In the genomic region with DNA sequence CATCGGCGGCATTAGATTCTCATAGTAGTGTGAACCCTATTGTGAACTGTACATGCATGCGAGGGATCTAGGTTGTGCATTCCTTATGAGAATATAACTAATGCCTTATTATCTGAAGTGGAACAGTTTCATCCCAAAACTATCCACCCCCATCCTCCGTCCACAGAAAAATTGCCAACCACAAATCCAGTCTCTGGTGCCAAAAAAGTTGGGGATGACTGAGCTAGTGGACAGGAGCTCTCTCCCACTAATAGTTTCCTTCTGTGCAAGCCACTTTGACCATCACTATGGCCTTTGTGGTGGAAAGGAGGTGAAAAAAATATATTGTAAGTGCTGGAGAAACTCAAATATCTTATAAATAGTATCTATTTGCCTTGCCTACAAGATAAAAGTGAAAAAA, we compare ENCODE assay signal across 39 cellular contexts.
"Had no signal": no experiment of that assay in that cellular context is flagged by ENCODE, and none has a peak within 500 bp of the region (broad histone marks: within the 10 kb centered on the region; RNA-seq: fewer than 3 reads in every experiment).

No MANE protein-coding gene starts in this region.

- H3K27me3 Mint-ChIP-seq: activated naive CD4-positive, alpha-beta T cell treated with anti-CD3 and anti-CD28 coated beads, Interleukin-2, amount 10 ng/mL, durations not matched to agents 7 days and 5 days; activated naive CD8-positive, alpha-beta T cell treated with anti-CD3 and anti-CD28 coated beads for 36 hours; activated naive CD8-positive, alpha-beta T cell treated with anti-CD3 and anti-CD28 coated beads, Interleukin-2, amount 10 ng/mL, durations not matched to agents 7 days and 5 days had no signal

- H3K27me3 ChIP-seq: adrenal gland, ascending aorta, body of pancreas, brain microvascular endothelial cell, breast epithelium, cardiac muscle cell had no signal

- H3K9me3 ChIP-seq: adrenal gland, ascending aorta, body of pancreas, breast epithelium had no signal

- H3K9me3 Mint-ChIP-seq: activated naive CD4-positive, alpha-beta T cell treated with anti-CD3 and anti-CD28 coated beads for 36 hours; activated naive CD4-positive, alpha-beta T cell treated with anti-CD3 and anti-CD28 coated beads, Interleukin-2, amount 10 ng/mL, durations not matched to agents 7 days and 5 days; activated naive CD4-positive, alpha-beta T cell treated with anti-CD3 and anti-CD28 coated beads, Interleukin-2, amount 50 U/mL, for 24 hours; activated naive CD4-positive, alpha-beta T cell treated with anti-CD3 and anti-CD28 coated beads, Interleukin-2, amount 50 U/mL, for 72 hours; activated naive CD8-positive, alpha-beta T cell treated with anti-CD3 and anti-CD28 coated beads for 36 hours; activated naive CD8-positive, alpha-beta T cell treated with anti-CD3 and anti-CD28 coated beads, Interleukin-2, amount 10 ng/mL, durations not matched to agents 7 days and 5 days; activated naive CD8-positive, alpha-beta T cell treated with anti-CD3 and anti-CD28 coated beads, Interleukin-2, amount 50 U/mL, for 24 hours; activated T-cell treated with anti-CD3 and anti-CD28 coated beads, Interleukin-2, amount 50 U/mL, for 24 hours; activated T-cell treated with anti-CD3 and anti-CD28 coated beads, Interleukin-2, amount 50 U/mL, for 4 hours; activated T-cell treated with anti-CD3 and anti-CD28 coated beads, Interleukin-2, amount 50 U/mL, for 72 hours; activated T-helper 1 cell treated with anti-CD3 and anti-CD28 coated beads, Interleukin-12 subunit alpha, Interleukin-12 subunit beta, Interleukin-2, Interleukin-4 antibody, amounts not matched to agents 30 ng/mL and 10 ng/mL and 1 ng/mL, durations not matched to agents 14 hours and 24 hours and 36 hours; activated T-helper 17 cell treated with anti-CD3 and anti-CD28 coated beads, Interleukin-2, amount 50 U/mL, for 72 hours; activated T-helper 2 cell treated with anti-CD3 and anti-CD28 coated beads, Interferon-gamma antibody, Interleukin-2, Interleukin-4, amounts not matched to agents 10 μg/mL and 5 μg/mL and 100 μg/mL, durations not matched to agents 14 hours and 24 hours and 36 hours; brain had no signal

- DNase-seq: activated effector memory CD4-positive, alpha-beta T cell treated with anti-CD3 and anti-CD28 coated beads, Interleukin-2, amount 50 U/mL, for 16 hours; activated effector memory CD4-positive, alpha-beta T cell treated with Interleukin-2 at 50 U/mL for 16 hours; activated gamma-delta T cell; activated gamma-delta T cell treated with Interleukin-2 at 50 U/mL for 16 hours; activated naive CD4-positive, alpha-beta T cell; activated naive CD4-positive, alpha-beta T cell treated with anti-CD3 and anti-CD28 coated beads for 36 hours; activated naive CD4-positive, alpha-beta T cell treated with anti-CD3 and anti-CD28 coated beads, Interleukin-2, amount 10 ng/mL, durations not matched to agents 7 days and 5 days; activated naive CD4-positive, alpha-beta T cell treated with anti-CD3 and anti-CD28 coated beads, Interleukin-2, amount 50 U/mL, for 16 hours; activated naive CD4-positive, alpha-beta T cell treated with Interleukin-2 at 50 U/mL for 16 hours; activated naive CD8-positive, alpha-beta T cell treated with anti-CD3 and anti-CD28 coated beads for 36 hours; activated naive CD8-positive, alpha-beta T cell treated with anti-CD3 and anti-CD28 coated beads, Interleukin-2, amount 10 ng/mL, durations not matched to agents 7 days and 5 days; activated naive CD8-positive, alpha-beta T cell treated with anti-CD3 and anti-CD28 coated beads, Interleukin-2, amount 50 U/mL, for 24 hours; activated T-cell treated with anti-CD3 and anti-CD28 coated beads, Interleukin-2, amount 50 U/mL, for 1 hour; activated T-cell treated with anti-CD3 and anti-CD28 coated beads, Interleukin-2, amount 50 U/mL, for 24 hours; activated T-cell treated with anti-CD3 and anti-CD28 coated beads, Interleukin-2, amount 50 U/mL, for 4 hours; activated T-cell treated with anti-CD3 and anti-CD28 coated beads, Interleukin-2, amount 50 U/mL, for 48 hours; activated T-cell treated with anti-CD3 and anti-CD28 coated beads, Interleukin-2, amount 50 U/mL, for 72 hours; adrenal gland; amniotic stem cell; amygdala; anterior cingulate cortex; aorta; body of pancreas; brain microvascular endothelial cell; caudate nucleus; central memory CD4-positive, alpha-beta T cell; cerebellar nuclear complex had no signal

- H3K27ac ChIP-seq: adrenal gland, ascending aorta, body of pancreas, brain microvascular endothelial cell, breast epithelium, cardiac muscle cell had no signal

- H3K36me3 ChIP-seq: adrenal gland, ascending aorta, brain microvascular endothelial cell, breast epithelium, cardiac muscle cell had no signal

- H3K4me1 Mint-ChIP-seq: activated naive CD4-positive, alpha-beta T cell treated with anti-CD3 and anti-CD28 coated beads, Interleukin-2, amount 10 ng/mL, durations not matched to agents 7 days and 5 days; activated naive CD4-positive, alpha-beta T cell treated with anti-CD3 and anti-CD28 coated beads, Interleukin-2, amount 50 U/mL, for 24 hours; activated naive CD8-positive, alpha-beta T cell treated with anti-CD3 and anti-CD28 coated beads for 36 hours; activated naive CD8-positive, alpha-beta T cell treated with anti-CD3 and anti-CD28 coated beads, Interleukin-2, amount 10 ng/mL, durations not matched to agents 7 days and 5 days; activated naive CD8-positive, alpha-beta T cell treated with anti-CD3 and anti-CD28 coated beads, Interleukin-2, amount 50 U/mL, for 24 hours; activated T-helper 17 cell treated with anti-CD3 and anti-CD28 coated beads, Interleukin-2, amount 50 U/mL, for 72 hours; central memory CD8-positive, alpha-beta T cell had no signal

- H3K4me3 ChIP-seq: adrenal gland, ascending aorta, body of pancreas, breast epithelium, cardiac muscle cell had no signal

- H3K4me3 Mint-ChIP-seq: activated naive CD4-positive, alpha-beta T cell treated with anti-CD3 and anti-CD28 coated beads for 36 hours; activated naive CD4-positive, alpha-beta T cell treated with anti-CD3 and anti-CD28 coated beads, Interleukin-2, amount 10 ng/mL, durations not matched to agents 7 days and 5 days; activated naive CD4-positive, alpha-beta T cell treated with anti-CD3 and anti-CD28 coated beads, Interleukin-2, amount 50 U/mL, for 24 hours; activated naive CD8-positive, alpha-beta T cell; activated naive CD8-positive, alpha-beta T cell treated with anti-CD3 and anti-CD28 coated beads for 36 hours; activated naive CD8-positive, alpha-beta T cell treated with anti-CD3 and anti-CD28 coated beads, Interleukin-2, amount 10 ng/mL, durations not matched to agents 7 days and 5 days; activated naive CD8-positive, alpha-beta T cell treated with anti-CD3 and anti-CD28 coated beads, Interleukin-2, amount 50 U/mL, for 24 hours; activated T-cell treated with anti-CD3 and anti-CD28 coated beads, Interleukin-2, amount 50 U/mL, for 24 hours; activated T-cell treated with anti-CD3 and anti-CD28 coated beads, Interleukin-2, amount 50 U/mL, for 4 hours; activated T-cell treated with anti-CD3 and anti-CD28 coated beads, Interleukin-2, amount 50 U/mL, for 72 hours; activated T-helper 1 cell treated with anti-CD3 and anti-CD28 coated beads, Interleukin-12 subunit alpha, Interleukin-12 subunit beta, Interleukin-2, Interleukin-4 antibody, amounts not matched to agents 30 ng/mL and 10 ng/mL and 1 ng/mL, durations not matched to agents 14 hours and 24 hours and 36 hours; activated T-helper 17 cell treated with anti-CD3 and anti-CD28 coated beads, Interleukin-2, amount 50 U/mL, for 72 hours; brain; central memory CD8-positive, alpha-beta T cell had no signal

- H3K36me3 Mint-ChIP-seq: activated naive CD4-positive, alpha-beta T cell treated with anti-CD3 and anti-CD28 coated beads, Interleukin-2, amount 10 ng/mL, durations not matched to agents 7 days and 5 days; activated naive CD4-positive, alpha-beta T cell treated with anti-CD3 and anti-CD28 coated beads, Interleukin-2, amount 50 U/mL, for 24 hours; activated naive CD4-positive, alpha-beta T cell treated with anti-CD3 and anti-CD28 coated beads, Interleukin-2, amount 50 U/mL, for 72 hours; activated naive CD8-positive, alpha-beta T cell; activated naive CD8-positive, alpha-beta T cell treated with anti-CD3 and anti-CD28 coated beads for 36 hours; activated naive CD8-positive, alpha-beta T cell treated with anti-CD3 and anti-CD28 coated beads, Interleukin-2, amount 10 ng/mL, durations not matched to agents 7 days and 5 days; brain had no signal

- H3K4me1 ChIP-seq: adrenal gland, ascending aorta, breast epithelium had no signal

- FAIRE-seq: bronchial epithelial cell had no signal

- H3K27ac Mint-ChIP-seq: activated naive CD4-positive, alpha-beta T cell treated with anti-CD3 and anti-CD28 coated beads for 36 hours; activated naive CD4-positive, alpha-beta T cell treated with anti-CD3 and anti-CD28 coated beads, Interleukin-2, amount 10 ng/mL, durations not matched to agents 7 days and 5 days; activated naive CD4-positive, alpha-beta T cell treated with anti-CD3 and anti-CD28 coated beads, Interleukin-2, amount 50 U/mL, for 24 hours; activated naive CD4-positive, alpha-beta T cell treated with anti-CD3 and anti-CD28 coated beads, Interleukin-2, amount 50 U/mL, for 72 hours; activated naive CD8-positive, alpha-beta T cell; activated naive CD8-positive, alpha-beta T cell treated with anti-CD3 and anti-CD28 coated beads for 36 hours; activated naive CD8-positive, alpha-beta T cell treated with anti-CD3 and anti-CD28 coated beads, Interleukin-2, amount 10 ng/mL, durations not matched to agents 7 days and 5 days; activated naive CD8-positive, alpha-beta T cell treated with anti-CD3 and anti-CD28 coated beads, Interleukin-2, amount 50 U/mL, for 24 hours; activated T-cell treated with anti-CD3 and anti-CD28 coated beads, Interleukin-2, amount 50 U/mL, for 24 hours; activated T-cell treated with anti-CD3 and anti-CD28 coated beads, Interleukin-2, amount 50 U/mL, for 72 hours; activated T-helper 1 cell treated with anti-CD3 and anti-CD28 coated beads, Interleukin-12 subunit alpha, Interleukin-12 subunit beta, Interleukin-2, Interleukin-4 antibody, amounts not matched to agents 30 ng/mL and 10 ng/mL and 1 ng/mL, durations not matched to agents 14 hours and 24 hours and 36 hours; activated T-helper 17 cell treated with anti-CD3 and anti-CD28 coated beads, Interleukin-2, amount 50 U/mL, for 72 hours; activated T-helper 2 cell treated with anti-CD3 and anti-CD28 coated beads, Interferon-gamma antibody, Interleukin-2, Interleukin-4, amounts not matched to agents 10 μg/mL and 5 μg/mL and 100 μg/mL, durations not matched to agents 14 hours and 24 hours and 36 hours; brain had no signal
